ENCODE assay signal across 13 cellular contexts in genomic region chr6:57315851-57316250, GRCh38. TPM values are rescaled to one million over a fixed set of nuclear protein-coding genes. Genes with fewer than 3 reads are reported as not detected.
DNase-seq lines count a peak whose midpoint lies in the region; ATAC-seq and TF ChIP-seq lines count a peak whose summit lies in the region.
"Had no signal": no experiment of that assay in that cellular context is flagged by ENCODE, and none has a peak within 500 bp of the region (broad histone marks: within the 10 kb centered on the region; RNA-seq: fewer than 3 reads in every experiment).

No MANE protein-coding gene starts in this region.

- H3K9me3 Mint-ChIP-seq in natural killer cell: no peaks in the 10 kb centered on the region
- H3K9me3 Mint-ChIP-seq: activated B cell treated with CpG ODN at 0.5 μM for 24 hours; activated naive CD4-positive, alpha-beta T cell treated with anti-CD3 and anti-CD28 coated beads, Interleukin-2, amount 50 U/mL, for 72 hours; naive thymus-derived CD4-positive, alpha-beta T cell had no signal

- peaks cover 27 to 34% of the 10 kb centered on the region in 2 donors for H3K4me1 Mint-ChIP-seq in natural killer cell

- H3K23ac ChIP-seq in neuronal stem cell (ENCODE audit: low read depth, low read length, poor library complexity): no peak overlapping the region

- peaks cover 2% of the 10 kb centered on the region for H3K79me1 ChIP-seq in neuronal stem cell (ENCODE audit: low read depth, low read length)

- ATAC-seq in SK-N-SH treated with all-trans-retinoic acid at 6 μM for 48 hours: no peak
- no peak for ATAC-seq in natural killer cell

- peaks cover 37% of the 10 kb centered on the region for H3K79me2 ChIP-seq in SK-N-SH (ENCODE audit: insufficient read depth)

- H3K9me2 ChIP-seq in SK-N-SH: no peaks in the 10 kb centered on the region

- H3K27me3 Mint-ChIP-seq in natural killer cell (ENCODE audit: low read depth in 2 of 2): peaks cover 0 to 16% of the 10 kb centered on the region in 2 donors

- H3K27me3 ChIP-seq in SK-N-SH (ENCODE audit: insufficient read depth) (no peaks in the 10 kb centered on the region), muscle layer of colon (ENCODE audit: control insufficient read depth in 1 of 2, insufficient read depth in 2 of 2, low read length in 2 of 2) (no peaks in the 10 kb centered on the region), uterus (no peaks in the 10 kb centered on the region), neuronal stem cell (ENCODE audit: control insufficient read depth in 3 of 3, insufficient read depth in 3 of 3, low read depth in 1 of 3, low read length in 3 of 3) (no peaks in the 10 kb centered on the region)
- H3K27me3 ChIP-seq: upper lobe of right lung had no signal

- no peak for TF ChIP-seq CTCF in SK-N-SH (IDR thresholded peaks at IDR 0.05)
- TF ChIP-seq CTCF in VCaP (conservative IDR thresholded peaks at IDR 0.05): no peak
- TF ChIP-seq CTCF in uterus (IDR thresholded peaks at IDR 0.05): no peak
- TF ChIP-seq CTCF in natural killer cell (IDR thresholded peaks at IDR 0.05): no peak

- no peak overlapping the region for H2BK5ac ChIP-seq in neuronal stem cell (ENCODE audit: low read length)

- peak overlapping the region; percentile 92; the same call in 1 of the 2 replicates for H3K4me2 ChIP-seq in SK-N-SH
- no peak overlapping the region for H3K4me2 ChIP-seq in neuronal stem cell (ENCODE audit: insufficient read depth, low read length, poor library complexity, severe bottlenecking)

- H3K36me3 Mint-ChIP-seq in natural killer cell: no peaks in the 10 kb centered on the region

- no peak overlapping the region for H3K18ac ChIP-seq in neuronal stem cell (ENCODE audit: low read length)

- POLR2A ChIA-PET in SK-N-SH (lab: Yijun Ruan, JAX): no interaction called here

- H4K8ac ChIP-seq in neuronal stem cell (ENCODE audit: low read depth, low read length): no peak overlapping the region

- H2AFZ ChIP-seq in SK-N-SH (ENCODE audit: low read depth) (no peak overlapping the region), neuronal stem cell (ENCODE audit: low read length) (no peak overlapping the region)

- H3K9ac ChIP-seq in SK-N-SH (peak overlapping the region; percentile 80; the same call in 1 of the 2 replicates), muscle layer of colon (ENCODE audit: low read length) (no peak overlapping the region), neuronal stem cell (ENCODE audit: low read depth, low read length, poor library complexity) (no peak overlapping the region)

- H3K36me3 ChIP-seq in SK-N-SH (replicated peaks in 1 of 2; ENCODE audit: control insufficient read depth in 1 of 2, insufficient read depth in 2 of 2, low read length in 1 of 2) (peaks cover 10 to 18% of the 10 kb centered on the region in 2 experiments), muscle layer of colon (ENCODE audit: insufficient read depth, low read length) (peaks cover 3% of the 10 kb centered on the region), uterus (no peaks in the 10 kb centered on the region), neuronal stem cell (replicated peaks in 1 of 2; ENCODE audit: control insufficient read depth in 2 of 2, insufficient read depth in 2 of 2, low read length in 2 of 2) (peaks cover 12 to 26% of the 10 kb centered on the region in 2 donors)

- H3K4me1 ChIP-seq in SK-N-SH (ENCODE audit: control insufficient read depth in 1 of 2, insufficient read depth in 2 of 2, low read depth in 1 of 2, low read length in 1 of 2) (peaks cover 8 to 37% of the 10 kb centered on the region in 2 experiments), muscle layer of colon (ENCODE audit: insufficient read depth, low read length) (peaks cover 31% of the 10 kb centered on the region), uterus (no peaks in the 10 kb centered on the region), neuronal stem cell (ENCODE audit: control insufficient read depth in 2 of 2, insufficient read depth in 1 of 2, low read depth in 1 of 2, low read length in 2 of 2) (peaks cover 3 to 6% of the 10 kb centered on the region in 2 donors)

- peak overlapping the region; percentile 1 to 99; a peak in 3 of 4 replicates for H3K27ac ChIP-seq in SK-N-SH (ENCODE audit: low read depth in 2 of 2, low read length in 1 of 2)
- H3K27ac ChIP-seq in VCaP: peak overlapping the region; percentile 69; the same call in 1 of the 2 replicates
- peak overlapping the region; percentile 76 for H3K27ac ChIP-seq in muscle layer of colon (ENCODE audit: low read depth, low read length)
- H3K27ac ChIP-seq in uterus: peak overlapping the region; percentile 89
- H3K27ac ChIP-seq in neuronal stem cell (replicated peaks; ENCODE audit: low read length): no peak overlapping the region

- H2AK5ac ChIP-seq in neuronal stem cell (ENCODE audit: low read depth, low read length): no peak overlapping the region

- no peak for DNase-seq in SK-N-SH
- no peak for DNase-seq in uterus
- DNase-seq in natural killer cell: no peak
- no peak for DNase-seq in neuronal stem cell (ENCODE audit: low spot score)
- no peak for DNase-seq in NCI-H510A (lab: John Stamatoyannopoulos, UW)

- H3K4me3 Mint-ChIP-seq in natural killer cell: no peak overlapping the region

- H3K4me3 ChIP-seq in SK-N-SH (ENCODE audit: low read depth in 2 of 2, low read length in 1 of 2) (no peak overlapping the region), muscle layer of colon (ENCODE audit: low read depth in 1 of 2, low read length in 2 of 2) (no peak overlapping the region), uterus (no peak overlapping the region), neuronal stem cell (ENCODE audit: low read length in 2 of 2) (no peak overlapping the region)

- H3K9me3 ChIP-seq in SK-N-SH: no peaks in the 10 kb centered on the region
- H3K9me3 ChIP-seq in muscle layer of colon (ENCODE audit: low read length): no peaks in the 10 kb centered on the region
- no peaks in the 10 kb centered on the region for H3K9me3 ChIP-seq in uterus
- no peaks in the 10 kb centered on the region for H3K9me3 ChIP-seq in neuronal stem cell (replicated peaks in 1 of 2; ENCODE audit: control insufficient read depth in 2 of 2, insufficient read depth in 1 of 2, low read depth in 1 of 2, low read length in 2 of 2)
- H3K9me3 ChIP-seq: HAP-1, upper lobe of right lung had no signal

- no peak overlapping the region for H3K14ac ChIP-seq in neuronal stem cell (ENCODE audit: low read length)

- WGBS in SK-N-SH (ENCODE audit: low lambda C conversion rate): 82% methylated on average over 9 of the region's 9 CpGs
- WGBS in neuronal stem cell (ENCODE audit: extremely low coverage in 2 of 2, insufficient read length in 2 of 2, insufficient replicate concordance in 1 of 2), 2 donors: no CpG with 5 or more reads among the region's 9 CpGs

- peaks cover 33% of the 10 kb centered on the region for H3F3A ChIP-seq in SK-N-SH (replicated peaks; ENCODE audit: insufficient read depth)

- no peak for TF ChIP-seq EP300 in SK-N-SH (IDR thresholded peaks at IDR 0.05; ENCODE audit: borderline replicate concordance in 1 of 2, low read depth in 1 of 2, low read length in 1 of 2)

- H4K20me1 ChIP-seq in SK-N-SH (ENCODE audit: insufficient read depth): no peaks in the 10 kb centered on the region

- no peak overlapping the region for H2BK15ac ChIP-seq in neuronal stem cell (ENCODE audit: low read length)

- TF ChIP-seq POLR2A in uterus (IDR thresholded peaks at IDR 0.05): no peak

- H3K4ac ChIP-seq in neuronal stem cell (ENCODE audit: low read length): no peak overlapping the region

- H2BK120ac ChIP-seq in neuronal stem cell (ENCODE audit: low read depth, low read length): no peak overlapping the region

- TF ChIP-seq RAD21 in SK-N-SH (IDR thresholded peaks at IDR 0.05; ENCODE audit: low read length): no peak

- H2BK12ac ChIP-seq in neuronal stem cell (ENCODE audit: low read length): no peak overlapping the region

- CTCF ChIA-PET in SK-N-SH (lab: Yijun Ruan, JAX): interaction anchor here (0.6 to 6.4 kb wide), 23 partner anchors 10 to 673 kb away, joined by 3 to 64 read pairs (median 4); partner anchors contain the start of genes BEND6 and DST

- intact Hi-C loops in uterus (cut with DNase I; ENCODE audit: low total_unique reads): loop anchor here (10.0 kb wide), 1 partner anchor 141 kb away; the partner anchor contains the start of gene BAG2
- intact Hi-C loops in natural killer cell (cut with micrococcal nuclease): loop anchor here (1.0 to 5.0 kb wide), 4 partner anchors 48 to 679 kb away; partner anchors contain the start of gene BAG2

- H3K27ac Mint-ChIP-seq in natural killer cell: no peak overlapping the region

- no peak overlapping the region for H4K91ac ChIP-seq in neuronal stem cell (ENCODE audit: low read depth, low read length, poor library complexity)

TF ChIP-seq in SK-N-SH, 30 proteins besides CTCF, POLR2A, EP300 and RAD21:
- TF ChIP-seq FOSL2 (IDR thresholded peaks at IDR 0.05; ENCODE audit: borderline replicate concordance, low read depth): no peak
- TF ChIP-seq TEAD4 (IDR thresholded peaks at IDR 0.05; ENCODE audit: borderline replicate concordance, insufficient read depth): no peak
- TF ChIP-seq RCOR1 (IDR thresholded peaks at IDR 0.05; ENCODE audit: low read length): no peak
- TF ChIP-seq GABPA (IDR thresholded peaks at IDR 0.05; ENCODE audit: low read depth): no peak
- TF ChIP-seq SIN3A (IDR thresholded peaks at IDR 0.05; ENCODE audit: borderline replicate concordance, low read depth, low read length): no peak
- TF ChIP-seq EZH2phosphoT487 (IDR thresholded peaks at IDR 0.05; ENCODE audit: borderline replicate concordance, low read depth): no peak
- TF ChIP-seq POLR2AphosphoS5 (IDR thresholded peaks at IDR 0.05; ENCODE audit: low read depth, low read length): no peak
TF ChIP-seq in SK-N-SH: peak in this region for 0.

TF ChIP-seq in SK-N-SH treated with all-trans-retinoic acid at 6 μM for 48 hours, 23 proteins besides CTCF, POLR2A, EP300 and RAD21 (continues in another document):
- TF ChIP-seq ZNF70 (CRISPR knock-in tag; IDR thresholded peaks at IDR 0.05) (no peak), SNAI2 (CRISPR knock-in tag; IDR thresholded peaks at IDR 0.05) (no peak), ARNTL (CRISPR knock-in tag; IDR thresholded peaks at IDR 0.05; ENCODE audit: borderline replicate concordance, low read depth) (no peak), ZNF565 (CRISPR knock-in tag; conservative IDR thresholded peaks at IDR 0.05; ENCODE audit: low read depth) (no peak), CSDC2 (CRISPR knock-in tag; IDR thresholded peaks at IDR 0.05) (no peak), BACH2 (CRISPR knock-in tag; IDR thresholded peaks at IDR 0.05; ENCODE audit: borderline replicate concordance) (no peak), ESRRG (CRISPR knock-in tag; IDR thresholded peaks at IDR 0.05) (no peak)

RNA-seq across cellular contexts. Expression of gene PRIM2, which starts 1.6 kb away (rescaled TPM):
- 14.1 and 19.9 TPM in 2 replicates for polyA plus RNA-seq in SK-N-SH (2012; rRNA removed)
- polyA plus RNA-seq in SK-N-SH (2012; cell fraction: cytosol; rRNA removed): 23.8 and 27.2 TPM in 2 replicates
- polyA plus RNA-seq in SK-N-SH (2012; cell fraction: nucleus; rRNA removed): 7.4 and 19.3 TPM in 2 replicates
- total RNA-seq in uterus: 10 to 100 TPM in 3 of 4 donors, 1 to 10 TPM in 1; 2.4 to 46.9 (median 23.1) TPM
- total RNA-seq in natural killer cell: 10 to 100 TPM; 16.0 to 27.5 (median 18.3) TPM
- 16.5 TPM for polyA plus RNA-seq in neuronal stem cell (2013, experiment 1 of 2)
- polyA plus RNA-seq in neuronal stem cell (2013, experiment 2 of 2): 16.3 TPM
